1 cellular context compared by ENCODE assay signal in genomic region chr20:23626040-23626620, GRCh38.
TF ChIP-seq lines count a peak whose summit lies in the region.

No MANE protein-coding gene starts in this region.

TF ChIP-seq in HCT116, 20 proteins besides CTCF, POLR2A, EP300 and RAD21 (continued from another document):
- TF ChIP-seq, protein P1, sequence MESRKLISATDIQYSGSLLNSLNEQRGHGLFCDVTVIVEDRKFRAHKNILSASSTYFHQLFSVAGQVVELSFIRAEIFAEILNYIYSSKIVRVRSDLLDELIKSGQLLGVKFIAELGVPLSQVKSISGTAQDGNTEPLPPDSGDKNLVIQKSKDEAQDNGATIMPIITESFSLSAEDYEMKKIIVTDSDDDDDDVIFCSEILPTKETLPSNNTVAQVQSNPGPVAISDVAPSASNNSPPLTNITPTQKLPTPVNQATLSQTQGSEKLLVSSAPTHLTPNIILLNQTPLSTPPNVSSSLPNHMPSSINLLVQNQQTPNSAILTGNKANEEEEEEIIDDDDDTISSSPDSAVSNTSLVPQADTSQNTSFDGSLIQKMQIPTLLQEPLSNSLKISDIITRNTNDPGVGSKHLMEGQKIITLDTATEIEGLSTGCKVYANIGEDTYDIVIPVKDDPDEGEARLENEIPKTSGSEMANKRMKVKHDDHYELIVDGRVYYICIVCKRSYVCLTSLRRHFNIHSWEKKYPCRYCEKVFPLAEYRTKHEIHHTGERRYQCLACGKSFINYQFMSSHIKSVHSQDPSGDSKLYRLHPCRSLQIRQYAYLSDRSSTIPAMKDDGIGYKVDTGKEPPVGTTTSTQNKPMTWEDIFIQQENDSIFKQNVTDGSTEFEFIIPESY (IDR thresholded peaks at IDR 0.05; ENCODE audit: extremely low read depth, insufficient replicate concordance, low read length) = no peak
- TF ChIP-seq SIN3A (IDR thresholded peaks at IDR 0.05; ENCODE audit: low read depth) (no peak), EZH2 (IDR thresholded peaks at IDR 0.05) (no peak), JUND (IDR thresholded peaks at IDR 0.05) (no peak), REST (IDR thresholded peaks at IDR 0.05; ENCODE audit: low read depth) (no peak), YY1 (IDR thresholded peaks at IDR 0.05; ENCODE audit: extremely low read depth, insufficient replicate concordance, low read depth, low read length) (no peak), SP1 (IDR thresholded peaks at IDR 0.05; ENCODE audit: low read depth) (no peak), ELF1 (IDR thresholded peaks at IDR 0.05; ENCODE audit: borderline replicate concordance, low read depth) (no peak), ATF3 (IDR thresholded peaks at IDR 0.05) (no peak)
